ENCODE assay signal across 13 cellular contexts in the genomic region with DNA sequence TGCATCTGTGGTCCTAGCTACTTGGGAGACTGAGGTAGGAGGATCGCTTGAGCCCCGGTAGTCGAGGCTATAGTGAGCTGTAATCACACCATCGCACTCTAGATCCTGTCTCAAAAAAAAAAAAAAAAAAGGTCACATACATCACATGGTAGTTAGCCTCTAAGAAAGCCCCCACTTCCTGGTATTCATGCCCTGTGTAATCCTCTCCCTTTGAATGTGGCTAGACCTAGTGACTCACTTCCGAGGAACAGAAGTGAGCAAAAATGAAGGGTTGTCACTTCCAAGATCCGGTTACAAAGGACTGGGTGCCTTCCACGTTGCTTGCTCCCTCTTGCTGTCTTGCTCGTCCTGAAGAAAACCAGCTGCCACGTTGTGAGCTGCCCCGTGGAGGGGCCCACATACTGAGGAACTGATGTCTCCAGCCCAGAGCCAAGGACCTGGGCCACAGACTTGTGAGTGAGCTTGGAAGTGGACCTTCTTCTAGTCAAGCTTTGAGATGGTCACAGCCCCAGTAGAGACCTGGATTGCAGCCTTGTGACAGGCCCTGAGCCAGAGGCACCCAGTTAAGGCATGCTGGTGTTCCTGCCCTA. TPM values are rescaled to one million over a fixed set of nuclear protein-coding genes. Genes with fewer than 3 reads are reported as not detected.
DNase-seq lines count a peak whose midpoint lies in the region; ATAC-seq and TF ChIP-seq lines count a peak whose summit lies in the region.
"Had no signal": no experiment of that assay in that cellular context is flagged by ENCODE, and none has a peak within 500 bp of the region (broad histone marks: within the 10 kb centered on the region; RNA-seq: fewer than 3 reads in every experiment).

No MANE protein-coding gene starts in this region.

- CTCF ChIA-PET in AG04450 (lab: Charles Lee), result interaction anchor here (0.6 to 3.1 kb wide), 2 partner anchors 12 to 25 kb away, joined by 3 to 24 read pairs; a partner anchor contains a TSS

- H3K9me2 ChIP-seq in GM23248 (ENCODE audit: insufficient read depth), result no peaks in the 10 kb centered on the region

- 46 to 48% methylated on average over 10 of the region's 10 CpGs for WGBS in GM23248 (ENCODE audit: low coverage in 1 of 2, low lambda C conversion rate in 2 of 2, missing lambda C conversion rate in 2 of 2), 2 experiments

- no peak overlapping the region for H3K9ac ChIP-seq in GM23248

- H3K79me2 ChIP-seq in GM23248 (ENCODE audit: insufficient read depth), result no peaks in the 10 kb centered on the region

- H3K9me3 ChIP-seq in AG04450 (ENCODE audit: control insufficient read depth, insufficient read depth, low read length), result no peaks in the 10 kb centered on the region
- H3K9me3 ChIP-seq in GM23248 (ENCODE audit: low read depth), result no peaks in the 10 kb centered on the region
- H3K9me3 ChIP-seq in SJCRH30 (replicated peaks), result no peaks in the 10 kb centered on the region

- H2AFZ ChIP-seq in GM23248, result peak overlapping the region; percentile 63

- POLR2A ChIA-PET in AG04450 (lab: Yijun Ruan, JAX), result interaction anchor here (0.6 kb wide), 1 partner anchor 142 kb away, joined by 3 read pairs; no protein-coding TSS in a partner anchor

- in situ Hi-C loops in GM23248 (cut with MboI), result no loop called here

- H3K36me3 ChIP-seq in GM23248 (ENCODE audit: low read depth) (no peaks in the 10 kb centered on the region), SJCRH30 (no peaks in the 10 kb centered on the region)

- H4K20me1 ChIP-seq in GM23248 (ENCODE audit: insufficient read depth), result no peaks in the 10 kb centered on the region

- ATAC-seq in GM21381 (IDR thresholded peaks at IDR 0.05; ENCODE audit: unreplicated experiment), result no peak
- no peak for ATAC-seq in GM21515 (IDR thresholded peaks at IDR 0.05; ENCODE audit: unreplicated experiment)

- H3K4me1 ChIP-seq in GM23248 (ENCODE audit: insufficient read depth), result peaks cover 26% of the 10 kb centered on the region
- H3K4me1 ChIP-seq in SJCRH30, result peaks cover 4% of the 10 kb centered on the region

- H3K4me2 ChIP-seq in GM23248 (ENCODE audit: unreplicated experiment), result no peak overlapping the region

- H3K27me3 ChIP-seq in AG04450 (ENCODE audit: control insufficient read depth, insufficient read depth, low read length) (no peaks in the 10 kb centered on the region), GM23248 (replicated peaks; ENCODE audit: insufficient read depth) (no peaks in the 10 kb centered on the region), SJCRH30 (no peaks in the 10 kb centered on the region)

- no peak overlapping the region for H3K4me3 ChIP-seq in AG04450 (ENCODE audit: low read depth, low read length)
- no peak overlapping the region for H3K4me3 ChIP-seq in GM23248
- H3K4me3 ChIP-seq in SJCRH30, result no peak overlapping the region
- H3K4me3 ChIP-seq in fibroblast of the aortic adventitia (ENCODE audit: low read depth, low read length), result no peak overlapping the region

- DNase-seq in AG04450 (ENCODE audit: low read depth, low spot score) (peak; percentile 20), GM23248 (peak; percentile 54), SJCRH30 (peak; percentile 16 to 51), fibroblast of the aortic adventitia (ENCODE audit: low read depth) (peak; percentile 72), OCI-M1 (lab: John Stamatoyannopoulos, UW) (no peak), ecto neural progenitor cell (ENCODE audit: low spot score) (no peak)
- DNase-seq: activated CD4-positive, alpha-beta T cell treated with anti-CD3 and anti-CD28 coated beads for 48 hours; CD4-positive, alpha-beta memory T cell; effector memory CD4-positive, alpha-beta T cell; SHP77; stimulated activated CD4-positive, alpha-beta T cell treated with anti-CD3 and anti-CD28 coated beads, Interleukin-12 subunit alpha, Interleukin-12 subunit beta, amount 100 ng/mL, for 4 hours had no signal

- H3K27ac ChIP-seq in AG04450 (ENCODE audit: low read depth, low read length) (no peak overlapping the region), GM23248 (no peak overlapping the region), SJCRH30 (no peak overlapping the region)

- peaks cover 15% of the 10 kb centered on the region for H3F3A ChIP-seq in GM23248 (ENCODE audit: insufficient read depth)

- TF ChIP-seq CTCF in AG04450 (IDR thresholded peaks at IDR 0.05; ENCODE audit: low read depth, low read length) (no peak), fibroblast of the aortic adventitia (IDR thresholded peaks at IDR 0.05; ENCODE audit: insufficient read depth, low read length) (no peak)

RNA-seq across cellular contexts. Expression of a gene that starts 12.6 kb away (rescaled TPM):
- polyA plus RNA-seq in AG04450 (2011; rRNA removed) (6.5 and 7.0 TPM in 2 replicates), GM23248 (2016; fragmentation: Nextera tagmentation; extraction: Ambion mirVana) (0.28 and 0.68 TPM in 2 replicates)
- polyA minus RNA-seq in AG04450 (2011; rRNA and poly(A)+ RNA removed), result 5.2 and 6.1 TPM in 2 replicates
- total RNA-seq in GM23248 (2014; rRNA removed; shearing (Covaris generic)), result 1.0 TPM in 1 of 2 replicates, not detected in the other
- 1.8 and 2.0 TPM in 2 replicates for total RNA-seq in SJCRH30 (2014; rRNA removed; shearing (Covaris generic))
- total RNA-seq in fibroblast of the aortic adventitia (ENCODE audit: low replicate concordance), result 0.09 TPM in 1 of 2 replicates, not detected in the other
- total RNA-seq: CD4-positive, alpha-beta memory T cell had no signal
- polyA plus RNA-seq: CD4-positive, alpha-beta memory T cell had no signal

Comparison
In these comparisons a context has a peak if more than half of its experiments do, and no peak if none do; other contexts are left out.
1. DNase-seq: peak in AG04450 (single experiment), GM23248 (single experiment), SJCRH30 (2 of 2) and fibroblast of the aortic adventitia (single experiment); none in OCI-M1 (single experiment) and ecto neural progenitor cell (single experiment).